In genomic region chr17:3536736-3537135, GRCh38 we compare ENCODE assay signal across 25 cellular contexts. TPM values are rescaled to one million over a fixed set of nuclear protein-coding genes. Genes with fewer than 3 reads are reported as not detected.
DNase-seq lines count a peak whose midpoint lies in the region; ATAC-seq and TF ChIP-seq lines count a peak whose summit lies in the region.
"Had no signal": no experiment of that assay in that cellular context is flagged by ENCODE, and none has a peak within 500 bp of the region (broad histone marks: within the 10 kb centered on the region; RNA-seq: fewer than 3 reads in every experiment).

No MANE protein-coding gene starts in this region.

- H3K9me3 Mint-ChIP-seq in GM23338 (no peaks in the 10 kb centered on the region; the same call in 2 of the 3 replicates), progenitor cell of endocrine pancreas (ENCODE audit: low read depth) (no peaks in the 10 kb centered on the region)
- H3K9me3 Mint-ChIP-seq: activated CD8-positive, alpha-beta T cell treated with anti-CD3 and anti-CD28 coated beads for 36 hours; naive B cell; T-cell had no signal

- no peaks in the 10 kb centered on the region for H3K79me2 ChIP-seq in GM23338 (replicated peaks; ENCODE audit: insufficient read depth)

- no peak for ATAC-seq in GM23338
- ATAC-seq: activated CD4-positive, CD25-positive, alpha-beta regulatory T cell treated with anti-CD3 and anti-CD28 coated beads, Interleukin-2, amount 50 U/mL, for 24 hours; activated CD8-positive, alpha-beta T cell treated with anti-CD3 and anti-CD28 coated beads for 36 hours; T-cell had no signal

- H3K4me1 ChIP-seq in GM23338 (ENCODE audit: insufficient read depth): no peaks in the 10 kb centered on the region; the same call in 1 of the 2 replicates
- H3K4me1 ChIP-seq: adrenal gland, right lobe of liver had no signal

- H3K4me1 Mint-ChIP-seq in GM23338 (peaks cover 9% of the 10 kb centered on the region), progenitor cell of endocrine pancreas (ENCODE audit: low read depth) (peaks cover 6% of the 10 kb centered on the region)

- H3K4me3 ChIP-seq in GM23338: no peak overlapping the region
- H3K4me3 ChIP-seq: adrenal gland, right lobe of liver had no signal

- no peaks in the 10 kb centered on the region for H3K27me3 ChIP-seq in GM23338 (ENCODE audit: insufficient read depth)
- H3K27me3 ChIP-seq: adrenal gland, right lobe of liver had no signal

- H4K20me1 ChIP-seq in GM23338 (replicated peaks; ENCODE audit: insufficient read depth): no peaks in the 10 kb centered on the region

- H3F3A ChIP-seq in GM23338 (replicated peaks; ENCODE audit: low read depth): no peaks in the 10 kb centered on the region

- H3K27ac Mint-ChIP-seq in GM23338 (peak overlapping the region; percentile 29; the same call in 1 of the 2 replicates), progenitor cell of endocrine pancreas (peak overlapping the region; percentile 56)
- H3K27ac Mint-ChIP-seq: activated CD8-positive, alpha-beta T cell treated with anti-CD3 and anti-CD28 coated beads for 36 hours had no signal

- peaks cover 11% of the 10 kb centered on the region for H3K27me3 Mint-ChIP-seq in GM23338 (ENCODE audit: insufficient read depth, low read depth, poor library complexity)
- H3K27me3 Mint-ChIP-seq in progenitor cell of endocrine pancreas: peaks cover 9% of the 10 kb centered on the region

- H2AFZ ChIP-seq in GM23338: peak overlapping the region; percentile 99; the same call in 1 of the 2 replicates

- no peak overlapping the region for H3K27ac ChIP-seq in GM23338 (ENCODE audit: low read depth)
- H3K27ac ChIP-seq: KMS-11, right lobe of liver, transverse colon had no signal

- TF ChIP-seq CTCF in GM23338 (conservative IDR thresholded peaks at IDR 0.05; ENCODE audit: low read depth in 2 of 2) (no peak), progenitor cell of endocrine pancreas (IDR thresholded peaks at IDR 0.05; ENCODE audit: unreplicated experiment) (no peak)

- H3K4me3 Mint-ChIP-seq in GM23338 (0 out of 3 replicates have a peak overlapping the region, but pooled peaks have one; percentile 11), progenitor cell of endocrine pancreas (ENCODE audit: low read depth) (no peak overlapping the region)
- H3K4me3 Mint-ChIP-seq: activated CD8-positive, alpha-beta T cell treated with anti-CD3 and anti-CD28 coated beads for 36 hours had no signal

- H3K4me2 ChIP-seq in GM23338: no peak overlapping the region
- H3K4me2 ChIP-seq: KMS-11 had no signal

- H3K36me3 ChIP-seq in GM23338 (ENCODE audit: insufficient read depth): no peaks in the 10 kb centered on the region
- H3K36me3 ChIP-seq: adrenal gland, right lobe of liver, transverse colon had no signal

- no peaks in the 10 kb centered on the region; the same call in 2 of the 3 replicates for H3K36me3 Mint-ChIP-seq in GM23338 (ENCODE audit: low read depth)
- H3K36me3 Mint-ChIP-seq in progenitor cell of endocrine pancreas (ENCODE audit: insufficient read depth): no peaks in the 10 kb centered on the region
- H3K36me3 Mint-ChIP-seq: naive B cell, T-cell had no signal

- H3K9me2 ChIP-seq in GM23338 (ENCODE audit: insufficient read depth): no peaks in the 10 kb centered on the region

- DNase-seq in GM23338 (ENCODE audit: low spot score) (no peak), NCI-H82 treated with DMSO at 0.1 percent for 48 hours (lab: John Stamatoyannopoulos, UW; ENCODE audit: unreplicated experiment) (peak; percentile 12), islet precursor cell (peak; percentile 51), progenitor cell of endocrine pancreas (ENCODE audit: low spot score, unreplicated experiment) (no peak), hypothalamus (lab: John Stamatoyannopoulos, UW) (no peak)
- DNase-seq in effector CD4-positive, alpha-beta T cell: no peak
- DNase-seq in effector CD8-positive, alpha-beta T cell (lab: John Stamatoyannopoulos, UW): no peak
- DNase-seq: activated CD8-positive, alpha-beta T cell treated with anti-CD3 and anti-CD28 coated beads for 36 hours; activated T-cell treated with anti-CD3 and anti-CD28 coated beads for 4 hours; GOT3; left cardiac atrium; mesendoderm; naive B cell; NCI-H1436; NCI-H2171; NCI-H510A treated with DMSO at 0.1 percent for 48 hours; NK-92 treated with Interleukin-12 subunit alpha and Interleukin-12 subunit beta, amount 100 ng/mL, for 24 hours; stimulated activated CD4-positive, alpha-beta T cell treated with anti-CD3 and anti-CD28 coated beads, Interleukin-4, amount 100 ng/mL, for 4 hours; stimulated activated naive CD4-positive, alpha-beta T cell treated with Interleukin-2 at 50 U/mL for 16 hours; T-cell; transverse colon had no signal

TF ChIP-seq in GM23338, 12 proteins besides CTCF, POLR2A, EP300 and RAD21 (continues in another document):
- no peak for TF ChIP-seq REST (IDR thresholded peaks at IDR 0.05; ENCODE audit: unreplicated experiment)
- no peak for TF ChIP-seq ETS1 (IDR thresholded peaks at IDR 0.05)
- TF ChIP-seq NANOG (IDR thresholded peaks at IDR 0.05; ENCODE audit: borderline replicate concordance): no peak
- no peak for TF ChIP-seq JUNB (IDR thresholded peaks at IDR 0.05; ENCODE audit: unreplicated experiment)
- no peak for TF ChIP-seq STAT1 (IDR thresholded peaks at IDR 0.05; ENCODE audit: unreplicated experiment)
- TF ChIP-seq ZNF331 (CRISPR knock-in tag; IDR thresholded peaks at IDR 0.05; ENCODE audit: low read depth): no peak

RNA-seq across cellular contexts. Expression of gene TRPV3, which starts 20.9 kb away (rescaled TPM):
- total RNA-seq in GM23338 (2014; rRNA removed; shearing (Covaris generic)): 0.69 and 0.70 TPM in 2 replicates
- 0.15 and 0.82 TPM in 2 replicates for polyA plus RNA-seq in GM23338 (2016; fragmentation: Nextera tagmentation; extraction: Ambion mirVana)
- total RNA-seq in progenitor cell of endocrine pancreas: 1.6 and 2.7 TPM in 2 replicates

Comparison
In these comparisons a context has a peak if more than half of its experiments do, and no peak if none do; other contexts are left out.
1. DNase-seq: peak in NCI-H82 treated with DMSO at 0.1 percent for 48 hours (single experiment) and islet precursor cell (single experiment); none in GM23338 (single experiment), progenitor cell of endocrine pancreas (single experiment), hypothalamus (0 of 51), effector CD4-positive, alpha-beta T cell (single experiment) and effector CD8-positive, alpha-beta T cell (single experiment).